In genomic region chr12:57090456-57090855, GRCh38 we compare ENCODE assay signal across 9 cellular contexts.
DNase-seq lines count a peak whose midpoint lies in the region; ATAC-seq and TF ChIP-seq lines count a peak whose summit lies in the region.
"Had no signal": no experiment of that assay in that cellular context is flagged by ENCODE, and none has a peak within 500 bp of the region (broad histone marks: within the 10 kb centered on the region; RNA-seq: fewer than 3 reads in every experiment).

No MANE protein-coding gene starts in this region.

- H3K9ac ChIP-seq in Loucy (ENCODE audit: low read depth, low read length, poor library complexity, severe bottlenecking) (no peak overlapping the region), duodenal mucosa (ENCODE audit: low read depth in 1 of 2, low read length in 2 of 2) (peak overlapping the region in 1 of 2 donors; percentile 18)

- H3K27me3 ChIP-seq in Loucy (ENCODE audit: insufficient read depth, low read length, poor library complexity, severe bottlenecking) (no peaks in the 10 kb centered on the region), duodenal mucosa (ENCODE audit: control insufficient read depth in 1 of 2, insufficient read depth in 2 of 2, low read length in 2 of 2) (no peaks in the 10 kb centered on the region)
- H3K27me3 ChIP-seq: pancreas had no signal

- H3K4me3 ChIP-seq in Loucy (ENCODE audit: low read length, poor library complexity, severe bottlenecking) (peak overlapping the region; percentile 88), duodenal mucosa (ENCODE audit: low read depth in 1 of 2, low read length in 2 of 2) (peak overlapping the region; percentile 40 to 51)

- H3K4me1 Mint-ChIP-seq in nephron = peaks cover 65% of the 10 kb centered on the region

- H3K4me1 ChIP-seq in Loucy (ENCODE audit: insufficient read depth, low read length, poor library complexity, severe bottlenecking) = peaks cover 20% of the 10 kb centered on the region
- peaks cover 34 to 45% of the 10 kb centered on the region in 2 donors for H3K4me1 ChIP-seq in duodenal mucosa (ENCODE audit: control insufficient read depth in 1 of 2, insufficient read depth in 2 of 2, low read length in 2 of 2)

- peak overlapping the region; percentile 72 to 97 (median 92) for H3K27ac Mint-ChIP-seq in nephron

- no peak for ATAC-seq in GM21381 (IDR thresholded peaks at IDR 0.05; ENCODE audit: unreplicated experiment)
- ATAC-seq: pancreas had no signal

- no peaks in the 10 kb centered on the region for H3K9me2 ChIP-seq in Loucy (replicated peaks; ENCODE audit: low read depth, low read length)

- H4K20me1 ChIP-seq in Loucy (ENCODE audit: insufficient read depth, low read length, poor library complexity, severe bottlenecking) = peaks cover 10% of the 10 kb centered on the region

- H3K4me2 ChIP-seq in Loucy (ENCODE audit: low read depth, low read length, poor library complexity, severe bottlenecking) = peak overlapping the region; percentile 88

- H3K36me3 ChIP-seq in Loucy (ENCODE audit: insufficient read depth, low read length) = no peaks in the 10 kb centered on the region; the same call in 1 of the 2 replicates
- peaks cover 1 to 21% of the 10 kb centered on the region in 2 donors for H3K36me3 ChIP-seq in duodenal mucosa (ENCODE audit: control insufficient read depth in 1 of 2, insufficient read depth in 2 of 2, low read length in 2 of 2)

- H3F3A ChIP-seq in Loucy (ENCODE audit: low read depth) = peaks cover 3% of the 10 kb centered on the region; the same call in 1 of the 2 replicates

- no peak overlapping the region for H3K27ac ChIP-seq in duodenal mucosa (ENCODE audit: low read depth, low read length)

- H3K79me2 ChIP-seq in Loucy (ENCODE audit: insufficient read depth, low read length) = peaks cover 24% of the 10 kb centered on the region

- no peak for TF ChIP-seq CTCF in Loucy (conservative IDR thresholded peaks at IDR 0.05; ENCODE audit: low read length)
- no peak for TF ChIP-seq CTCF in nephron (IDR thresholded peaks at IDR 0.05; ENCODE audit: unreplicated experiment in 3 of 3)

- no peak overlapping the region for H2AFZ ChIP-seq in Loucy (ENCODE audit: low read length)

- H3K9me3 ChIP-seq in Loucy (ENCODE audit: insufficient read depth, low read depth, low read length) = no peaks in the 10 kb centered on the region
- no peaks in the 10 kb centered on the region for H3K9me3 ChIP-seq in duodenal mucosa (ENCODE audit: control insufficient read depth in 1 of 2, low read length in 2 of 2)
- H3K9me3 ChIP-seq: pancreas had no signal

- peak; percentile 8 for DNase-seq in AG20443 (ENCODE audit: low spot score)
- no peak for DNase-seq in HCEC 1CT
- DNase-seq in midbrain (lab: John Stamatoyannopoulos, UW) = no peak
- no peak for DNase-seq in NCI-H1105 treated with DMSO at 0.1 percent for 48 hours (lab: John Stamatoyannopoulos, UW)

- peaks cover 42% of the 10 kb centered on the region for H3K36me3 Mint-ChIP-seq in nephron (ENCODE audit: low read depth)

- no peaks in the 10 kb centered on the region for H3K9me3 Mint-ChIP-seq in nephron

- H3K4me3 Mint-ChIP-seq in nephron = peak overlapping the region; percentile 92 to 98 (median 98)

- no peaks in the 10 kb centered on the region for H3K27me3 Mint-ChIP-seq in nephron (ENCODE audit: low read depth)
